20 cellular contexts compared by ENCODE assay signal in the genomic region with DNA sequence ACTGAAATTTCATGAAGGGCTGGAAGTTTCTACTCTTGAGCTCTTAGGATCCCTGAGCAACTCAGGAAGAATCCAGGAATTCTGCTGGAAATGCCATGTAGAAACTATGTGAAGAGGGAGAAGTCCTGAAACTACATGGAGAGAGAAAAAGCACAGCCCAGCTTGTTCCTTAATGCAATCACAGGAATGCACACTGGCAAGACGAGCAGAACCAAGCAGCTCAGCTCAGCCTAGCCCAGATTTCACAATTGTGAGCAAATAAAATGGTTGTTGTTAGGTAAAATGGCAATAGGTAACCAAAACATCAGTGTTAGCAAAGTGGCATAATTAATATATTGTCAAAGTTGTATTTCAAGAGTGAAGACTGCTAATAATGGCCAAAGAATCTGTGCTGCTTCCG. TPM values are rescaled to one million over a fixed set of nuclear protein-coding genes. Genes with fewer than 3 reads are reported as not detected.
DNase-seq lines count a peak whose midpoint lies in the region; TF ChIP-seq lines count a peak whose summit lies in the region.
"Had no signal": no experiment of that assay in that cellular context is flagged by ENCODE, and none has a peak within 500 bp of the region (broad histone marks: within the 10 kb centered on the region; RNA-seq: fewer than 3 reads in every experiment).

No MANE protein-coding gene starts in this region.

- no TSS peak for BruUV-seq in MCF 10A (replicated peaks; lab: Mats Ljungman, UMichigan)

- H2AFZ ChIP-seq in fibroblast of lung (ENCODE audit: low read length) (no peak overlapping the region), SK-N-SH (ENCODE audit: low read depth) (no peak overlapping the region)
- H2AFZ ChIP-seq: PC-9 had no signal

- CTCF ChIA-PET in MCF 10A (lab: Yijun Ruan, JAX) (interaction anchor here (0.6 to 1.8 kb wide), 5 partner anchors 21 to 255 kb away, joined by 3 to 8 read pairs (median 4); no protein-coding TSS in a partner anchor), SK-N-SH (lab: Yijun Ruan, JAX) (interaction anchor here (0.8 kb wide), 1 partner anchor 407 kb away, joined by 3 read pairs; no protein-coding TSS in a partner anchor)
- CTCF ChIA-PET in CD8-positive, alpha-beta memory T cell (lab: Charles Lee) = no interaction called here
- CTCF ChIA-PET in activated CD4-positive, alpha-beta memory T cell treated with anti-CD3 and anti-CD28 coated beads, Interleukin-2, amount 10 ng/mL, durations not matched to agents 7 days and 5 days (lab: Charles Lee) = interaction anchor here (1.8 kb wide), 1 partner anchor 180 kb away, joined by 5 read pairs; no protein-coding TSS in a partner anchor

- H3K4me1 Mint-ChIP-seq in MCF 10A (ENCODE audit: insufficient read depth, unreplicated experiment) = peaks cover 10% of the 10 kb centered on the region
- H3K4me1 Mint-ChIP-seq in CD8-positive, alpha-beta memory T cell = no peaks in the 10 kb centered on the region
- H3K4me1 Mint-ChIP-seq in activated CD4-positive, alpha-beta memory T cell treated with anti-CD3 and anti-CD28 coated beads, Interleukin-2, amount 10 ng/mL, durations not matched to agents 7 days and 5 days = no peaks in the 10 kb centered on the region
- H3K4me1 Mint-ChIP-seq in activated T-helper 1 cell treated with anti-CD3 and anti-CD28 coated beads, Interleukin-12 subunit alpha, Interleukin-12 subunit beta, Interleukin-2, Interleukin-4 antibody, amounts not matched to agents 30 ng/mL and 10 ng/mL and 1 ng/mL, durations not matched to agents 14 hours and 24 hours and 36 hours (ENCODE audit: low read depth) = no peaks in the 10 kb centered on the region

- no peak overlapping the region for H3K4me3 ChIP-seq in breast epithelium
- no peak overlapping the region for H3K4me3 ChIP-seq in fibroblast of lung (replicated peaks in 1 of 4; ENCODE audit: control extremely low read depth in 1 of 4, insufficient read depth in 1 of 4, low read depth in 3 of 4, low read length in 4 of 4)
- H3K4me3 ChIP-seq in prostate gland = no peak overlapping the region
- H3K4me3 ChIP-seq in CD8-positive, alpha-beta memory T cell (ENCODE audit: low read length) = no peak overlapping the region
- H3K4me3 ChIP-seq in SK-N-SH (ENCODE audit: low read depth in 2 of 2, low read length in 1 of 2) = no peak overlapping the region
- H3K4me3 ChIP-seq: esophagus muscularis mucosa, PC-9, SJSA1, suprapubic skin had no signal

- POLR2A ChIA-PET in MCF 10A (lab: Yijun Ruan, JAX) = interaction anchor here (1.0 to 1.3 kb wide), 3 partner anchors 11 to 66 kb away, joined by 4 to 6 read pairs (median 5); a partner anchor contains a TSS
- POLR2A ChIA-PET in CD8-positive, alpha-beta memory T cell (lab: Charles Lee) = no interaction called here
- POLR2A ChIA-PET in activated CD4-positive, alpha-beta memory T cell treated with anti-CD3 and anti-CD28 coated beads, Interleukin-2, amount 10 ng/mL, durations not matched to agents 7 days and 5 days (lab: Charles Lee) = no interaction called here
- POLR2A ChIA-PET in SK-N-SH (lab: Yijun Ruan, JAX) = no interaction called here

- H3K27me3 ChIP-seq in breast epithelium = no peaks in the 10 kb centered on the region
- no peaks in the 10 kb centered on the region for H3K27me3 ChIP-seq in fibroblast of lung (ENCODE audit: control insufficient read depth, insufficient read depth, low read length)
- no peaks in the 10 kb centered on the region for H3K27me3 ChIP-seq in prostate gland (replicated peaks; ENCODE audit: insufficient read depth)
- no peaks in the 10 kb centered on the region for H3K27me3 ChIP-seq in CD8-positive, alpha-beta memory T cell (ENCODE audit: insufficient read depth, low read length, poor library complexity, severe bottlenecking)
- no peaks in the 10 kb centered on the region for H3K27me3 ChIP-seq in SK-N-SH (ENCODE audit: insufficient read depth)
- H3K27me3 ChIP-seq: esophagus muscularis mucosa, SJSA1, suprapubic skin had no signal

- H3F3A ChIP-seq in SK-N-SH (replicated peaks; ENCODE audit: insufficient read depth) = no peaks in the 10 kb centered on the region

- no peak overlapping the region for H3K9ac ChIP-seq in fibroblast of lung (ENCODE audit: insufficient read depth, low read length)
- no peak overlapping the region for H3K9ac ChIP-seq in SK-N-SH

- H3K4me2 ChIP-seq in fibroblast of lung (ENCODE audit: extremely low read depth, insufficient read depth, low read length) (no peak overlapping the region), SK-N-SH (no peak overlapping the region)
- H3K4me2 ChIP-seq: PC-9 had no signal

- H3K9me2 ChIP-seq in SK-N-SH = 0 out of 2 replicates have a peak, but pooled peaks cover 2% of the 10 kb centered on the region

- no peak overlapping the region for H3K27ac ChIP-seq in breast epithelium
- peak overlapping the region; percentile 19 for H3K27ac ChIP-seq in fibroblast of lung (ENCODE audit: insufficient read depth, low read length)
- peak overlapping the region; percentile 57 to 66 for H3K27ac ChIP-seq in prostate gland
- H3K27ac ChIP-seq in CD8-positive, alpha-beta memory T cell (ENCODE audit: low read depth, low read length) = no peak overlapping the region
- H3K27ac ChIP-seq in SK-N-SH (ENCODE audit: low read depth in 2 of 2, low read length in 1 of 2) = no peak overlapping the region
- H3K27ac ChIP-seq: 22Rv1, esophagus muscularis mucosa, PC-9, SJSA1, suprapubic skin had no signal

- H3K27me3 Mint-ChIP-seq in MCF 10A (ENCODE audit: insufficient read depth, unreplicated experiment) = no peaks in the 10 kb centered on the region
- H3K27me3 Mint-ChIP-seq in CD8-positive, alpha-beta memory T cell = no peaks in the 10 kb centered on the region
- H3K27me3 Mint-ChIP-seq in activated CD4-positive, alpha-beta memory T cell treated with anti-CD3 and anti-CD28 coated beads, Interleukin-2, amount 10 ng/mL, durations not matched to agents 7 days and 5 days = peaks cover 6% of the 10 kb centered on the region
- no peaks in the 10 kb centered on the region for H3K27me3 Mint-ChIP-seq in activated T-helper 1 cell treated with anti-CD3 and anti-CD28 coated beads, Interleukin-12 subunit alpha, Interleukin-12 subunit beta, Interleukin-2, Interleukin-4 antibody, amounts not matched to agents 30 ng/mL and 10 ng/mL and 1 ng/mL, durations not matched to agents 14 hours and 24 hours and 36 hours (ENCODE audit: insufficient read depth)
- H3K27me3 Mint-ChIP-seq: dendritic cell treated with granulocyte-macrophage colony-stimulating factor and Interleukin-4, amounts not matched to agents 40 ng/mL and 50 ng/mL, for 4 days had no signal

- no peak for TF ChIP-seq RAD21 in SK-N-SH (IDR thresholded peaks at IDR 0.05; ENCODE audit: low read length)

- H3K27ac Mint-ChIP-seq in MCF 10A (ENCODE audit: low read depth, unreplicated experiment) = peak overlapping the region; percentile 29
- H3K27ac Mint-ChIP-seq in CD8-positive, alpha-beta memory T cell = no peak overlapping the region
- H3K27ac Mint-ChIP-seq in activated CD4-positive, alpha-beta memory T cell treated with anti-CD3 and anti-CD28 coated beads, Interleukin-2, amount 10 ng/mL, durations not matched to agents 7 days and 5 days = no peak overlapping the region
- no peak overlapping the region for H3K27ac Mint-ChIP-seq in activated T-helper 1 cell treated with anti-CD3 and anti-CD28 coated beads, Interleukin-12 subunit alpha, Interleukin-12 subunit beta, Interleukin-2, Interleukin-4 antibody, amounts not matched to agents 30 ng/mL and 10 ng/mL and 1 ng/mL, durations not matched to agents 14 hours and 24 hours and 36 hours
- H3K27ac Mint-ChIP-seq: dendritic cell treated with granulocyte-macrophage colony-stimulating factor and Interleukin-4, amounts not matched to agents 40 ng/mL and 50 ng/mL, for 4 days had no signal

- TF ChIP-seq POLR2A in breast epithelium (IDR thresholded peaks at IDR 0.05) = no peak
- no peak for TF ChIP-seq POLR2A in prostate gland (IDR thresholded peaks at IDR 0.05)

- 52% methylated on average over 2 of the region's 2 CpGs for WGBS in prostate gland
- WGBS in SK-N-SH (ENCODE audit: low lambda C conversion rate) = 73% methylated on average over 2 of the region's 2 CpGs

- H3K9me3 Mint-ChIP-seq in MCF 10A (ENCODE audit: unreplicated experiment) = no peaks in the 10 kb centered on the region
- H3K9me3 Mint-ChIP-seq in CD8-positive, alpha-beta memory T cell = peaks cover 0 to 2% (median 0%) of the 10 kb centered on the region in 5 donors
- no peaks in the 10 kb centered on the region for H3K9me3 Mint-ChIP-seq in activated CD4-positive, alpha-beta memory T cell treated with anti-CD3 and anti-CD28 coated beads, Interleukin-2, amount 10 ng/mL, durations not matched to agents 7 days and 5 days
- no peaks in the 10 kb centered on the region for H3K9me3 Mint-ChIP-seq in activated T-helper 1 cell treated with anti-CD3 and anti-CD28 coated beads, Interleukin-12 subunit alpha, Interleukin-12 subunit beta, Interleukin-2, Interleukin-4 antibody, amounts not matched to agents 30 ng/mL and 10 ng/mL and 1 ng/mL, durations not matched to agents 14 hours and 24 hours and 36 hours
- H3K9me3 Mint-ChIP-seq: dendritic cell treated with granulocyte-macrophage colony-stimulating factor and Interleukin-4, amounts not matched to agents 40 ng/mL and 50 ng/mL, for 4 days had no signal

- no peaks in the 10 kb centered on the region for H3K9me3 ChIP-seq in breast epithelium
- no peaks in the 10 kb centered on the region for H3K9me3 ChIP-seq in fibroblast of lung (ENCODE audit: control insufficient read depth, insufficient read depth, low read depth, low read length)
- H3K9me3 ChIP-seq in prostate gland = no peaks in the 10 kb centered on the region
- H3K9me3 ChIP-seq in CD8-positive, alpha-beta memory T cell (ENCODE audit: low read length) = no peaks in the 10 kb centered on the region
- H3K9me3 ChIP-seq in SK-N-SH = no peaks in the 10 kb centered on the region
- H3K9me3 ChIP-seq: esophagus muscularis mucosa, SJSA1, suprapubic skin had no signal

- H3K36me3 Mint-ChIP-seq in MCF 10A (ENCODE audit: insufficient read depth, unreplicated experiment) = no peaks in the 10 kb centered on the region
- H3K36me3 Mint-ChIP-seq in CD8-positive, alpha-beta memory T cell = no peaks in the 10 kb centered on the region
- H3K36me3 Mint-ChIP-seq in activated CD4-positive, alpha-beta memory T cell treated with anti-CD3 and anti-CD28 coated beads, Interleukin-2, amount 10 ng/mL, durations not matched to agents 7 days and 5 days (ENCODE audit: low read depth) = no peaks in the 10 kb centered on the region
- no peaks in the 10 kb centered on the region for H3K36me3 Mint-ChIP-seq in activated T-helper 1 cell treated with anti-CD3 and anti-CD28 coated beads, Interleukin-12 subunit alpha, Interleukin-12 subunit beta, Interleukin-2, Interleukin-4 antibody, amounts not matched to agents 30 ng/mL and 10 ng/mL and 1 ng/mL, durations not matched to agents 14 hours and 24 hours and 36 hours (ENCODE audit: low read depth)

- DNase-seq in MCF 10A (ENCODE audit: unreplicated experiment) (no peak), breast epithelium (ENCODE audit: low spot score in 2 of 2) (no peak), fibroblast of lung (ENCODE audit: low read depth in 2 of 2) (peak; percentile 11 to 39), prostate gland (ENCODE audit: low spot score) (peak; percentile 35), SK-N-SH (no peak)
- DNase-seq in CD8-positive, alpha-beta memory T cell = no peak
- no peak for DNase-seq in activated CD4-positive, alpha-beta memory T cell treated with anti-CD3 and anti-CD28 coated beads, Interleukin-2, amount 10 ng/mL, durations not matched to agents 7 days and 5 days
- no peak for DNase-seq in activated T-helper 1 cell treated with anti-CD3 and anti-CD28 coated beads, Interleukin-12 subunit alpha, Interleukin-12 subunit beta, Interleukin-2, Interleukin-4 antibody, amounts not matched to agents 30 ng/mL and 10 ng/mL and 1 ng/mL, durations not matched to agents 14 hours and 24 hours and 36 hours (ENCODE audit: low spot score)
- DNase-seq: activated effector memory CD4-positive, alpha-beta T cell treated with Interleukin-2 at 50 U/mL for 16 hours; DND-41; left colon; NCI-H1436; NCI-H82; PC-9 had no signal

- H3K36me3 ChIP-seq in breast epithelium (no peaks in the 10 kb centered on the region), fibroblast of lung (ENCODE audit: control insufficient read depth, insufficient read depth, low read length) (no peaks in the 10 kb centered on the region), prostate gland (no peaks in the 10 kb centered on the region), SK-N-SH (replicated peaks in 1 of 2; ENCODE audit: control insufficient read depth in 1 of 2, insufficient read depth in 2 of 2, low read length in 1 of 2) (no peaks in the 10 kb centered on the region)
- H3K36me3 ChIP-seq in CD8-positive, alpha-beta memory T cell (ENCODE audit: insufficient read depth, low read length) = no peaks in the 10 kb centered on the region
- H3K36me3 ChIP-seq: esophagus muscularis mucosa, SJSA1, suprapubic skin had no signal

- H3K4me3 Mint-ChIP-seq in MCF 10A (ENCODE audit: unreplicated experiment) = no peak overlapping the region
- H3K4me3 Mint-ChIP-seq in CD8-positive, alpha-beta memory T cell = no peak overlapping the region
- no peak overlapping the region for H3K4me3 Mint-ChIP-seq in activated CD4-positive, alpha-beta memory T cell treated with anti-CD3 and anti-CD28 coated beads, Interleukin-2, amount 10 ng/mL, durations not matched to agents 7 days and 5 days
- H3K4me3 Mint-ChIP-seq in activated T-helper 1 cell treated with anti-CD3 and anti-CD28 coated beads, Interleukin-12 subunit alpha, Interleukin-12 subunit beta, Interleukin-2, Interleukin-4 antibody, amounts not matched to agents 30 ng/mL and 10 ng/mL and 1 ng/mL, durations not matched to agents 14 hours and 24 hours and 36 hours = no peak overlapping the region
- H3K4me3 Mint-ChIP-seq: dendritic cell treated with granulocyte-macrophage colony-stimulating factor and Interleukin-4, amounts not matched to agents 40 ng/mL and 50 ng/mL, for 4 days had no signal

- no peak for TF ChIP-seq EP300 in SK-N-SH (IDR thresholded peaks at IDR 0.05; ENCODE audit: borderline replicate concordance in 1 of 2, low read depth in 1 of 2, low read length in 1 of 2)

- H3K79me2 ChIP-seq in fibroblast of lung (ENCODE audit: control insufficient read depth, insufficient read depth, low read length) = no peaks in the 10 kb centered on the region
- H3K79me2 ChIP-seq in SK-N-SH (ENCODE audit: insufficient read depth) = no peaks in the 10 kb centered on the region

- TF ChIP-seq CTCF in MCF 10A (IDR thresholded peaks at IDR 0.05; ENCODE audit: unreplicated experiment) (no peak), breast epithelium (IDR thresholded peaks at IDR 0.05) (no peak), fibroblast of lung (conservative IDR thresholded peaks at IDR 0.05 in 1 of 2, IDR thresholded peaks at IDR 0.05 in 1 of 2; ENCODE audit: low read depth in 1 of 2, low read length in 2 of 2) (no peak), prostate gland (IDR thresholded peaks at IDR 0.05) (no peak), SK-N-SH (IDR thresholded peaks at IDR 0.05) (no peak)

- H3K4me1 ChIP-seq in breast epithelium = no peaks in the 10 kb centered on the region
- no peaks in the 10 kb centered on the region for H3K4me1 ChIP-seq in fibroblast of lung (ENCODE audit: control insufficient read depth, extremely low read depth, insufficient read depth, low read length)
- H3K4me1 ChIP-seq in prostate gland (replicated peaks) = no peaks in the 10 kb centered on the region
- no peaks in the 10 kb centered on the region for H3K4me1 ChIP-seq in CD8-positive, alpha-beta memory T cell (ENCODE audit: insufficient read depth, low read length)
- H3K4me1 ChIP-seq in SK-N-SH (ENCODE audit: control insufficient read depth in 1 of 2, insufficient read depth in 2 of 2, low read depth in 1 of 2, low read length in 1 of 2) = no peaks in the 10 kb centered on the region
- H3K4me1 ChIP-seq: SJSA1, suprapubic skin had no signal

- H4K20me1 ChIP-seq in fibroblast of lung (ENCODE audit: control insufficient read depth, extremely low read depth, insufficient read depth, low read length) (no peaks in the 10 kb centered on the region), SK-N-SH (ENCODE audit: insufficient read depth) (no peaks in the 10 kb centered on the region)

- intact Hi-C loops in MCF 10A (cut with micrococcal nuclease) = no loop called here
- intact Hi-C loops in breast epithelium (cut with DNase I; ENCODE audit: low total_unique reads) = no loop called here
- intact Hi-C loops in prostate gland (cut with DNase I) = no loop called here
- intact Hi-C loops in activated T-helper 1 cell treated with anti-CD3 and anti-CD28 coated beads, Interleukin-12 subunit alpha, Interleukin-12 subunit beta, Interleukin-2, Interleukin-4 antibody, amounts not matched to agents 30 ng/mL and 10 ng/mL and 1 ng/mL, durations not matched to agents 14 hours and 24 hours and 36 hours (cut with micrococcal nuclease) = no loop called here

RNA-seq across cellular contexts. Expression of a gene that starts 28.1 kb away (rescaled TPM):
- total RNA-seq in MCF 10A (2022) (3.1 and 4.2 TPM in 2 replicates), breast epithelium (1 to 10 TPM; 3.0 to 6.9 (median 4.9) TPM), fibroblast of lung (8.7 and 9.9 TPM in 2 replicates), prostate gland (1 to 10 TPM; 3.1 to 3.6 TPM)
- polyA plus RNA-seq in fibroblast of lung (1.8 and 2.0 TPM in 2 replicates), SK-N-SH (2012; rRNA removed) (1.4 and 2.5 TPM in 2 replicates)
- 1.2 and 1.5 TPM in 2 replicates for polyA plus RNA-seq in fibroblast of lung (2012)
- polyA minus RNA-seq in fibroblast of lung (ENCODE audit: low replicate concordance) = not detected in 2 replicates
- not detected for total RNA-seq in CD8-positive, alpha-beta memory T cell
- polyA plus RNA-seq in CD8-positive, alpha-beta memory T cell = not detected
- not detected for total RNA-seq in activated CD4-positive, alpha-beta memory T cell treated with anti-CD3 and anti-CD28 coated beads, Interleukin-2, amount 10 ng/mL, durations not matched to agents 7 days and 5 days
- total RNA-seq in activated T-helper 1 cell treated with anti-CD3 and anti-CD28 coated beads, Interleukin-12 subunit alpha, Interleukin-12 subunit beta, Interleukin-2, Interleukin-4 antibody, amounts not matched to agents 30 ng/mL and 10 ng/mL and 1 ng/mL, durations not matched to agents 14 hours and 24 hours and 36 hours = not detected in 2 replicates
- 2.1 and 2.5 TPM in 2 replicates for polyA plus RNA-seq in SK-N-SH (2012; cell fraction: cytosol; rRNA removed)
- polyA plus RNA-seq in SK-N-SH (2012; cell fraction: nucleus; rRNA removed) = 0.90 and 1.4 TPM in 2 replicates
- total RNA-seq: mononuclear cell, SJSA1 had no signal

RNA-seq across cellular contexts. Expression of a gene that starts 28.3 kb away (rescaled TPM):
- not detected in 2 replicates for total RNA-seq in MCF 10A (2022)
- under 1 TPM; under 0.01 to 0.29 (median 0.16) TPM for total RNA-seq in breast epithelium
- under 0.01 and 0.17 TPM in 2 replicates for total RNA-seq in fibroblast of lung
- polyA plus RNA-seq in fibroblast of lung = 0.05 and 0.07 TPM in 2 replicates
- 0.09 TPM in 1 of 2 replicates, not detected in the other for polyA plus RNA-seq in fibroblast of lung (2012)
- polyA minus RNA-seq in fibroblast of lung (ENCODE audit: low replicate concordance) = not detected in 2 replicates
- 1 to 10 TPM in 1 of 2 donors, under 1 TPM in 1; 0.27 to 1.1 TPM for total RNA-seq in prostate gland
- not detected for total RNA-seq in CD8-positive, alpha-beta memory T cell
- not detected for polyA plus RNA-seq in CD8-positive, alpha-beta memory T cell
- not detected for total RNA-seq in activated CD4-positive, alpha-beta memory T cell treated with anti-CD3 and anti-CD28 coated beads, Interleukin-2, amount 10 ng/mL, durations not matched to agents 7 days and 5 days
- total RNA-seq in activated T-helper 1 cell treated with anti-CD3 and anti-CD28 coated beads, Interleukin-12 subunit alpha, Interleukin-12 subunit beta, Interleukin-2, Interleukin-4 antibody, amounts not matched to agents 30 ng/mL and 10 ng/mL and 1 ng/mL, durations not matched to agents 14 hours and 24 hours and 36 hours = 0.05 and 0.10 TPM in 2 replicates
- polyA plus RNA-seq in SK-N-SH (2012; rRNA removed) = not detected in 2 replicates
- polyA plus RNA-seq in SK-N-SH (2012; cell fraction: cytosol; rRNA removed) = 0.01 TPM in 1 of 2 replicates, not detected in the other
- not detected in 2 replicates for polyA plus RNA-seq in SK-N-SH (2012; cell fraction: nucleus; rRNA removed)
- total RNA-seq: esophagus muscularis mucosa, PC-9, SJSA1, suprapubic skin had no signal

Comparison
In these comparisons a context has a peak if more than half of its experiments do, and no peak if none do; other contexts are left out.
1. DNase-seq: peak in fibroblast of lung (2 of 2) and prostate gland (single experiment); none in MCF 10A (single experiment), breast epithelium (0 of 2), CD8-positive, alpha-beta memory T cell (0 of 5), activated CD4-positive, alpha-beta memory T cell treated with anti-CD3 and anti-CD28 coated beads, Interleukin-2, amount 10 ng/mL, durations not matched to agents 7 days and 5 days (single experiment), activated T-helper 1 cell treated with anti-CD3 and anti-CD28 coated beads, Interleukin-12 subunit alpha, Interleukin-12 subunit beta, Interleukin-2, Interleukin-4 antibody, amounts not matched to agents 30 ng/mL and 10 ng/mL and 1 ng/mL, durations not matched to agents 14 hours and 24 hours and 36 hours (single experiment) and SK-N-SH (single experiment).
2. H3K27ac ChIP-seq: peak in fibroblast of lung (single experiment) and prostate gland (2 of 2); none in breast epithelium (0 of 2), CD8-positive, alpha-beta memory T cell (single experiment) and SK-N-SH (0 of 2).